In genomic region chr5:56059854-56060253, GRCh38 we compare ENCODE assay signal across 1 cellular context.
TF ChIP-seq lines count a peak whose summit lies in the region.

No MANE protein-coding gene starts in this region.

TF ChIP-seq in GM23338, 12 proteins besides CTCF, POLR2A, EP300 and RAD21 (continued from another document):
- TF ChIP-seq ZNF462 (CRISPR knock-in tag; IDR thresholded peaks at IDR 0.05): no peak
TF ChIP-seq in GM23338: peak in this region for 0.
